ENCODE assay signal across 8 cellular contexts in the genomic region with DNA sequence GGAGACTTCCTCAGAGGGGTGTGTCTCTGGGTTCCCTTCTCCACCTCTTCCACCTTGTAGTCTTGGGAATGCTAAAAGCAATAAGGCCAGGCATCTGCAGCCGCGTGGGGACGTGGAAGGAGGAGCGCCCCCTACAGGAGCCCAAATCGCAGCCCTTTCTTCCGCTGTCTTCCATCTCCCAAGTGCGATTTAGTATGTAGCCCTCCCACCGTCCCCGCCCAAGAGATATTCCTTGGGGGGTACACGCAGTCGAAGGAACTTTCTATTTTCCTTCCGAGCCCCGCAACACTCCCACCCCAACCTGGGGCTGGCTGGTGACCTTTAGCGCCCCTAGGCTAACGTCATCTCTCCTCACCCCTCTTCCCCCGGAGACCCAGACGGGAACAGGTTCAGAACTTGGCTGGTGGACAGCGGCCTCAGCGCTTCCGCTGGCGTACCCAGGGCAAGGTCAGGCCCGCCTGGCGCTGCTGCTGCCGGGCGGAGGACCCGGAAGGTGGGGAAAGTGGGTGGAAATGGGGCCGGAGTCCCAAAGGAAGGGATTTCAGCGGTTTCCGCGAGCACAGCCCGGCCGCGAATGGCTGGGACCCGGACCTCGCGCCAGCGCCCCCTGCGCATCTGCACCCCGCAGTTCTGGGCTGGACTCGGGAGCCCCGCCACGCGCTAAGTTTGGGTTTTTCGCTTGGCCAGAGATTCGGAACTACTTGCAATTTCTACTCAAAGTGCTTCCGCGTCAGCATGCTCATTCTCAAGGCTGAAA. TPM values are rescaled to one million over a fixed set of nuclear protein-coding genes. Genes with fewer than 3 reads are reported as not detected.
DNase-seq lines count a peak whose midpoint lies in the region; TF ChIP-seq lines count a peak whose summit lies in the region.

No MANE protein-coding gene starts in this region.

- TF ChIP-seq CTCF in VCaP (conservative IDR thresholded peaks at IDR 0.05): peak; percentile 70

- WGBS in esophagus, 2 donors: 1 to 2% methylated on average over 47 of the region's 47 CpGs

- H3K4me1 ChIP-seq in esophagus (ENCODE audit: control insufficient read depth in 2 of 2, insufficient read depth in 2 of 2, low read length in 1 of 2): peaks cover 4 to 22% of the 10 kb centered on the region in 2 donors

- H3K27me3 ChIP-seq in H7 (ENCODE audit: control insufficient read depth, insufficient read depth, low read length) (peaks cover 45% of the 10 kb centered on the region), esophagus (ENCODE audit: control insufficient read depth in 1 of 2, insufficient read depth in 2 of 2, low read length in 2 of 2) (peaks cover 12 to 38% of the 10 kb centered on the region in 2 donors)

- peaks cover 0 to 28% of the 10 kb centered on the region in 2 donors for H3K9me3 ChIP-seq in esophagus (ENCODE audit: control insufficient read depth in 2 of 2, insufficient read depth in 1 of 2, low read depth in 1 of 2, low read length in 1 of 2)

- peak; percentile 64 for DNase-seq in NCI-H345 (lab: John Stamatoyannopoulos, UW)
- no peak for DNase-seq in NCI-H345 treated with DMSO at 0.1 percent for 48 hours (lab: John Stamatoyannopoulos, UW; ENCODE audit: unreplicated experiment)
- peak; percentile 93 for DNase-seq in H7
- peak; percentile 21 for DNase-seq in NCI-H1048 (lab: John Stamatoyannopoulos, UW)
- peak; percentile 78 for DNase-seq in midbrain (lab: John Stamatoyannopoulos, UW)
- DNase-seq in superior temporal gyrus (ENCODE audit: extremely low spot score): peak; percentile 68

- H3K4me3 ChIP-seq in H7 (ENCODE audit: insufficient read depth, low read depth, low read length) (peak overlapping the region; percentile 56), esophagus (ENCODE audit: low read depth in 1 of 2, low read length in 2 of 2) (peak overlapping the region; percentile 62 to 77)

- peak overlapping the region; percentile 70 for H3K27ac ChIP-seq in VCaP
- peak overlapping the region; percentile 13 to 44 for H3K27ac ChIP-seq in esophagus (ENCODE audit: low read depth in 2 of 2, low read length in 1 of 2)

- no peaks in the 10 kb centered on the region for H3K36me3 ChIP-seq in H7 (replicated peaks; ENCODE audit: control insufficient read depth, insufficient read depth, low read length)
- H3K36me3 ChIP-seq in esophagus (ENCODE audit: control insufficient read depth in 2 of 2, insufficient read depth in 2 of 2, low read length in 1 of 2): no peaks in the 10 kb centered on the region

RNA-seq across cellular contexts. Expression of gene PCDH8, which starts 2.1 kb away (rescaled TPM):
- total RNA-seq in H7 (2014; rRNA removed; shearing (Covaris generic)): 0.83 and 1.6 TPM in 2 replicates
- not detected for polyA plus RNA-seq in esophagus
